ENCODE assay signal across 16 cellular contexts in genomic region chr3:48084929-48085328, GRCh38.
A peak's percentile ranks its signal among the peaks of the same experiment; 100 is the strongest.
DNase-seq lines count a peak whose midpoint lies in the region; ATAC-seq, FAIRE-seq and TF ChIP-seq lines count a peak whose summit lies in the region.
"Had no signal": no experiment of that assay in that cellular context is flagged by ENCODE, and none has a peak within 500 bp of the region (broad histone marks: within the 10 kb centered on the region; RNA-seq: fewer than 3 reads in every experiment).

No MANE protein-coding gene starts in this region.

- peaks cover 35% of the 10 kb centered on the region for H3K4me1 Mint-ChIP-seq in neural crest cell

- TF ChIP-seq CTCF in A549 (IDR thresholded peaks at IDR 0.05) (no peak), GM20000 (IDR thresholded peaks at IDR 0.05; ENCODE audit: extremely low read depth, missing control alignments) (no peak), GM12878 (IDR thresholded peaks at IDR 0.05 in 2 of 3, conservative IDR thresholded peaks at IDR 0.05 in 1 of 3; ENCODE audit: control insufficient read depth in 2 of 3, extremely low read depth in 1 of 3, insufficient read depth in 1 of 3, low read depth in 3 of 3, low read length in 3 of 3) (no peak), neural crest cell (conservative IDR thresholded peaks at IDR 0.05) (no peak)

- peak overlapping the region; percentile 68 for H3K4me3 Mint-ChIP-seq in neural crest cell
- H3K4me3 Mint-ChIP-seq: B cell; central memory CD8-positive, alpha-beta T cell had no signal

- no peak for FAIRE-seq in A549 (lab: Jason Lieb, UNC)
- no peak for FAIRE-seq in GM12878 (lab: Jason Lieb, UNC)
- FAIRE-seq: H54 had no signal

- H2AFZ ChIP-seq in GM12878 (ENCODE audit: control insufficient read depth, low read depth, low read length), result no peak overlapping the region
- H2AFZ ChIP-seq in Karpas-422 (ENCODE audit: low read length), result no peak overlapping the region

- TF ChIP-seq POLR2A in A549 (IDR thresholded peaks at IDR 0.05; ENCODE audit: low read length) (no peak), GM12878 (IDR thresholded peaks at IDR 0.05; ENCODE audit: low read depth, low read length) (no peak)

- peak overlapping the region in 1 of 2 experiments; percentile 98; a peak in 2 of 6 replicates for H3K27ac ChIP-seq in A549
- H3K27ac ChIP-seq in GM12878 (ENCODE audit: control insufficient read depth, insufficient read depth), result peak overlapping the region; percentile 46
- no peak overlapping the region for H3K27ac ChIP-seq in Karpas-422 (ENCODE audit: low read length)
- H3K27ac ChIP-seq: KMS-11 had no signal

- ATAC-seq in A549 (no peak), GM12878 (no peak)

- 75% methylated on average over 1 of the region's 1 CpG for WGBS in A549 (ENCODE audit: missing lambda C conversion rate)
- WGBS in GM12878 (ENCODE audit: insufficient coverage, insufficient replicate concordance, low lambda C conversion rate, missing lambda C conversion rate), result 0% methylated on average over 1 of the region's 1 CpG

- no peaks in the 10 kb centered on the region for H3K9me3 Mint-ChIP-seq in neural crest cell
- H3K9me3 Mint-ChIP-seq: central memory CD8-positive, alpha-beta T cell had no signal

- H3K9me3 ChIP-seq in A549 (no peaks in the 10 kb centered on the region), GM12878 (replicated peaks; ENCODE audit: control insufficient read depth, insufficient read depth, low read length) (no peaks in the 10 kb centered on the region), Karpas-422 (ENCODE audit: low read length) (no peaks in the 10 kb centered on the region)
- H3K9me3 ChIP-seq: Peyer's patch had no signal

- no peak for TF ChIP-seq RAD21 in A549 (conservative IDR thresholded peaks at IDR 0.05 in 1 of 2, IDR thresholded peaks at IDR 0.05 in 1 of 2)
- no peak for TF ChIP-seq RAD21 in GM12878 (IDR thresholded peaks at IDR 0.05; ENCODE audit: insufficient read depth, low read depth, low read length)

- TF ChIP-seq EP300 in A549 (IDR thresholded peaks at IDR 0.05) (no peak), GM12878 (IDR thresholded peaks at IDR 0.05; ENCODE audit: borderline replicate concordance in 1 of 2, control insufficient read depth in 1 of 2, low read depth in 2 of 2, low read length in 2 of 2) (no peak)

- no TSS peak for BruUV-seq in GM12878 (replicated peaks; lab: Mats Ljungman, UMichigan)

- CTCF ChIA-PET in A549 (lab: Yijun Ruan, JAX) (interaction anchor here (1.1 kb wide), 1 partner anchor 66 kb away, joined by 3 read pairs; no protein-coding TSS in a partner anchor), GM12878 (lab: Yijun Ruan, JAX) (interaction anchor here (1.0 to 1.1 kb wide), 2 partner anchors 10 to 474 kb away, joined by 3 read pairs; no protein-coding TSS in a partner anchor)

- H3K4me3 ChIP-seq in A549 (no peak overlapping the region), GM12878 (peak overlapping the region; percentile 35; the same call in 1 of the 2 replicates), Karpas-422 (ENCODE audit: low read length) (no peak overlapping the region)
- H3K4me3 ChIP-seq: Peyer's patch had no signal

- SMC1A ChIA-PET in GM12878 (lab: Charles Lee; ENCODE audit: uncharacterized antibody, unreplicated experiment), result interaction anchor here (0.6 to 1.0 kb wide), 3 partner anchors 10 to 378 kb away, joined by 3 to 4 read pairs (median 3); no protein-coding TSS in a partner anchor

- POLR2A ChIA-PET in A549 (lab: Yijun Ruan, JAX), result no interaction called here
- POLR2A ChIA-PET in GM12878 (lab: Charles Lee), result interaction anchor here (0.6 to 1.4 kb wide), 5 partner anchors 10 to 1157 kb away, joined by 3 to 7 read pairs (median 4); no protein-coding TSS in a partner anchor

- no peaks in the 10 kb centered on the region for H3K27me3 Mint-ChIP-seq in neural crest cell (ENCODE audit: low read depth)
- H3K27me3 Mint-ChIP-seq: B cell; central memory CD8-positive, alpha-beta T cell had no signal

- peak overlapping the region; percentile 21 for H3K9ac ChIP-seq in GM12878 (ENCODE audit: control insufficient read depth, insufficient read depth, low read length)
- no peak overlapping the region for H3K9ac ChIP-seq in Karpas-422 (ENCODE audit: low read length)
- H3K9ac ChIP-seq: KMS-11 had no signal

- H4K20me1 ChIP-seq in GM12878 (ENCODE audit: control insufficient read depth, insufficient read depth), result no peaks in the 10 kb centered on the region
- H4K20me1 ChIP-seq in Karpas-422 (ENCODE audit: insufficient read depth, low read depth, low read length), result no peaks in the 10 kb centered on the region

- peaks cover 2% of the 10 kb centered on the region for H3K36me3 Mint-ChIP-seq in neural crest cell (ENCODE audit: low read depth)

- H3K4me1 ChIP-seq in A549 (peaks cover 55% of the 10 kb centered on the region), GM12878 (ENCODE audit: control insufficient read depth, insufficient read depth, low read length) (peaks cover 6% of the 10 kb centered on the region; the same call in 1 of the 2 replicates), Karpas-422 (ENCODE audit: low read length) (peaks cover 17% of the 10 kb centered on the region)

- in situ Hi-C loops in GM12878 (cut with MboI), result no loop called here

- H3K4me2 ChIP-seq in A549 (peak overlapping the region; percentile 100), GM12878 (ENCODE audit: control insufficient read depth, insufficient read depth) (peak overlapping the region; percentile 50), Karpas-422 (ENCODE audit: low read depth, low read length, poor library complexity, severe bottlenecking) (no peak overlapping the region)
- H3K4me2 ChIP-seq: KMS-11 had no signal

- H3K79me2 ChIP-seq in GM12878 (ENCODE audit: control insufficient read depth, insufficient read depth, low read length), result peaks cover 76% of the 10 kb centered on the region
- peaks cover 79% of the 10 kb centered on the region for H3K79me2 ChIP-seq in Karpas-422 (ENCODE audit: low read length)

- RAD21 ChIA-PET in GM12878 (lab: Charles Lee; ENCODE audit: unreplicated experiment), result no interaction called here

- H3K36me3 ChIP-seq in GM12878 (ENCODE audit: control insufficient read depth in 2 of 2, insufficient read depth in 2 of 2, low read length in 1 of 2) (peaks cover 0 to 5% of the 10 kb centered on the region in 2 experiments; a peak in 1 of 4 replicates), Karpas-422 (ENCODE audit: insufficient read depth, low read length) (peaks cover 13% of the 10 kb centered on the region; the same call in 1 of the 2 replicates)
- H3K36me3 ChIP-seq: Peyer's patch had no signal

- no peaks in the 10 kb centered on the region for H3K9me2 ChIP-seq in Karpas-422 (replicated peaks; ENCODE audit: insufficient read depth, low read length)

- DNase-seq in A549 (ENCODE audit: low read depth in 1 of 2, low spot score in 1 of 2), result no peak
- DNase-seq in GM20000 (ENCODE audit: low spot score), result peak; percentile 58
- DNase-seq in GM12878 (ENCODE audit: low read depth, low spot score), result peak; percentile 23
- no peak for DNase-seq in neural crest cell (ENCODE audit: low read depth, low spot score)
- DNase-seq in Karpas-422, result no peak
- DNase-seq in stimulated activated naive CD4-positive, alpha-beta T cell treated with Interleukin-2 at 50 U/mL for 16 hours (lab: John Stamatoyannopoulos, UW), result no peak
- no peak for DNase-seq in NCI-H187 treated with DMSO at 0.1 percent for 48 hours (lab: John Stamatoyannopoulos, UW)
- no peak for DNase-seq in AG08395 (ENCODE audit: low spot score)
- DNase-seq: NCI-H2227 treated with DMSO at 0.1 percent for 48 hours, Peyer's patch, posterior cingulate gyrus, T1000 had no signal

- H3K27ac Mint-ChIP-seq in neural crest cell (ENCODE audit: unreplicated experiment), result peak overlapping the region; percentile 53
- H3K27ac Mint-ChIP-seq: B cell had no signal

- intact Hi-C loops in GM12878 (cut with micrococcal nuclease; ENCODE audit: unreplicated experiment), result loop anchor here (5.0 kb wide), 1 partner anchor 67 kb away; no protein-coding TSS in a partner anchor

- H3K27me3 ChIP-seq in GM12878 (replicated peaks in 1 of 2; ENCODE audit: control insufficient read depth in 2 of 2, insufficient read depth in 2 of 2, low read length in 1 of 2) (no peaks in the 10 kb centered on the region), Karpas-422 (ENCODE audit: low read length) (no peaks in the 10 kb centered on the region)
- H3K27me3 ChIP-seq: Peyer's patch had no signal

TF ChIP-seq in A549, 52 proteins besides CTCF, POLR2A, EP300 and RAD21 (continues in another document):
- TF ChIP-seq HOXA7 (CRISPR knock-in tag; IDR thresholded peaks at IDR 0.05), result no peak
- no peak for TF ChIP-seq FOSB (CRISPR knock-in tag; IDR thresholded peaks at IDR 0.05)
- TF ChIP-seq E2F6 (IDR thresholded peaks at IDR 0.05; ENCODE audit: borderline replicate concordance, low read depth), result no peak
- no peak for TF ChIP-seq MAX (IDR thresholded peaks at IDR 0.05)
- no peak for TF ChIP-seq KDM5A (IDR thresholded peaks at IDR 0.05)
- TF ChIP-seq MAZ (IDR thresholded peaks at IDR 0.05; ENCODE audit: borderline replicate concordance, low read depth, low read length), result no peak
- TF ChIP-seq NFE2L2 (conservative IDR thresholded peaks at IDR 0.05; ENCODE audit: low read length), result no peak

TF ChIP-seq in GM12878, 131 proteins besides CTCF, POLR2A, EP300 and RAD21 (continues in another document):
- no peak for TF ChIP-seq TCF7 (IDR thresholded peaks at IDR 0.05; ENCODE audit: borderline replicate concordance)
- TF ChIP-seq JUND (IDR thresholded peaks at IDR 0.05; ENCODE audit: low read depth, low read length), result no peak
- TF ChIP-seq RB1 (IDR thresholded peaks at IDR 0.05; ENCODE audit: borderline replicate concordance), result no peak
- no peak for TF ChIP-seq ZBTB11 (CRISPR knock-in tag; IDR thresholded peaks at IDR 0.05)

Comparison
In these comparisons a context has a peak if more than half of its experiments do, and no peak if none do; other contexts are left out.
1. DNase-seq: peak in GM20000 (single experiment) and GM12878 (single experiment); none in A549 (0 of 2), neural crest cell (single experiment), Karpas-422 (single experiment), stimulated activated naive CD4-positive, alpha-beta T cell treated with Interleukin-2 at 50 U/mL for 16 hours (single experiment), NCI-H187 treated with DMSO at 0.1 percent for 48 hours (single experiment) and AG08395 (single experiment).
2. Of the 24 proteins assayed by ChIP-seq in both GM12878 and A549: peak only in GM12878: RFX5; only in A549: none; in both: none; in neither: 23.